1 cellular context compared by ENCODE assay signal in the genomic region with DNA sequence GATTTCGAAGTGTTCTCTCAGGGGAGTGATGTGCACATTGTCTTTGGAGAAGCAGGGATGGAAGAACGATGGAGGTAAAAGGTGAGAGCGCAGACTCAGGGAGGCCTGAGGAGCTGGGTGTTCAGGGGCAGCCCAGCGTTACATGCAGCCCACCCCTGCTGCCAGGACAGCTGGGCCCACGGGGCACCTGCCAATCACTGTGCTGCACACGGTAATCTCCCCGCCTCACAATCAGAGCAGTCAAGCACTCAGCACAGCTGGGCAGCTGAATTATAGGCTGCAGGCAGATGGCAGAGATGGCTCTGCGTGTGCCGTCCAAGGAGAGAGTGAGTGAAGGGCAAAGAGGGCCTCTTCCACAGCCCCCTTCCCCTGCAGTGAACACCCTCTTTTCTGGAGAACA.
TF ChIP-seq lines count a peak whose summit lies in the region.

No MANE protein-coding gene starts in this region.

TF ChIP-seq in GM23338, 12 proteins besides CTCF, POLR2A, EP300 and RAD21 (continued from another document):
- TF ChIP-seq CREB1 (CRISPR knock-in tag; IDR thresholded peaks at IDR 0.05; ENCODE audit: low read depth): no peak
- TF ChIP-seq ZNF331 (CRISPR knock-in tag; IDR thresholded peaks at IDR 0.05; ENCODE audit: low read depth): no peak
